8 cellular contexts compared by ENCODE assay signal in genomic region chr6:124961468-124961783, GRCh38.
DNase-seq lines count a peak whose midpoint lies in the region; ATAC-seq and TF ChIP-seq lines count a peak whose summit lies in the region.

No MANE protein-coding gene starts in this region.

- peak overlapping the region; percentile 62 for H3K4me3 Mint-ChIP-seq in activated naive CD8-positive, alpha-beta T cell treated with anti-CD3 and anti-CD28 coated beads, Interleukin-2, amount 50 U/mL, for 24 hours

- H3K9ac ChIP-seq in iPS-18a (ENCODE audit: low read length): peak overlapping the region; percentile 38

- DNase-seq in HFF-Myc (ENCODE audit: extremely low read depth, low read depth): no peak
- DNase-seq in activated naive CD8-positive, alpha-beta T cell treated with anti-CD3 and anti-CD28 coated beads, Interleukin-2, amount 50 U/mL, for 24 hours: no peak
- no peak for DNase-seq in NCI-H1694 (lab: John Stamatoyannopoulos, UW)
- no peak for DNase-seq in NCI-H2196 treated with DMSO at 0.1 percent for 48 hours (lab: John Stamatoyannopoulos, UW; ENCODE audit: unreplicated experiment)
- no peak for DNase-seq in NCI-H2081 (lab: John Stamatoyannopoulos, UW)

- H3K4me3 ChIP-seq in HFF-Myc (replicated peaks; ENCODE audit: low read depth, low read length): peak overlapping the region; percentile 66
- H3K4me3 ChIP-seq in iPS-18a (ENCODE audit: low read length): peak overlapping the region; percentile 76
- peak overlapping the region; percentile 52 to 86 (median 73) for H3K4me3 ChIP-seq in skin epidermis

- H3K9me3 ChIP-seq in iPS-18a (ENCODE audit: control insufficient read depth, low read depth, low read length): no peaks in the 10 kb centered on the region

- peaks cover 33% of the 10 kb centered on the region for H3K27me3 ChIP-seq in iPS-18a (ENCODE audit: control insufficient read depth, insufficient read depth, low read length)

- H3K27me3 Mint-ChIP-seq in activated naive CD8-positive, alpha-beta T cell treated with anti-CD3 and anti-CD28 coated beads, Interleukin-2, amount 50 U/mL, for 24 hours: peaks cover 54% of the 10 kb centered on the region

- no peaks in the 10 kb centered on the region for H3K36me3 ChIP-seq in iPS-18a (ENCODE audit: control insufficient read depth, low read depth, low read length)

- no peak for TF ChIP-seq CTCF in HFF-Myc (IDR thresholded peaks at IDR 0.05; ENCODE audit: low read depth, low read length, missing control alignments)

- H3K36me3 Mint-ChIP-seq in activated naive CD8-positive, alpha-beta T cell treated with anti-CD3 and anti-CD28 coated beads, Interleukin-2, amount 50 U/mL, for 24 hours (ENCODE audit: low read depth): peaks cover 2% of the 10 kb centered on the region

- H3K27ac ChIP-seq in iPS-18a (ENCODE audit: low read length) (no peak overlapping the region), skin epidermis (peak overlapping the region; percentile 86 to 98 (median 95))

- H3K4me1 ChIP-seq in iPS-18a (ENCODE audit: control insufficient read depth, low read depth, low read length): peaks cover 5% of the 10 kb centered on the region

- peaks cover 12% of the 10 kb centered on the region for H3K4me1 Mint-ChIP-seq in activated naive CD8-positive, alpha-beta T cell treated with anti-CD3 and anti-CD28 coated beads, Interleukin-2, amount 50 U/mL, for 24 hours

- peaks cover 10% of the 10 kb centered on the region for H3K9me3 Mint-ChIP-seq in activated naive CD8-positive, alpha-beta T cell treated with anti-CD3 and anti-CD28 coated beads, Interleukin-2, amount 50 U/mL, for 24 hours

- H3K27ac Mint-ChIP-seq in activated naive CD8-positive, alpha-beta T cell treated with anti-CD3 and anti-CD28 coated beads, Interleukin-2, amount 50 U/mL, for 24 hours: no peak overlapping the region

- ATAC-seq in activated naive CD8-positive, alpha-beta T cell treated with anti-CD3 and anti-CD28 coated beads, Interleukin-2, amount 50 U/mL, for 24 hours: no peak
- ATAC-seq in HG03378 (IDR thresholded peaks at IDR 0.05; ENCODE audit: unreplicated experiment): no peak
